Comparison of ENCODE assay signal across 24 cellular contexts in the genomic region with DNA sequence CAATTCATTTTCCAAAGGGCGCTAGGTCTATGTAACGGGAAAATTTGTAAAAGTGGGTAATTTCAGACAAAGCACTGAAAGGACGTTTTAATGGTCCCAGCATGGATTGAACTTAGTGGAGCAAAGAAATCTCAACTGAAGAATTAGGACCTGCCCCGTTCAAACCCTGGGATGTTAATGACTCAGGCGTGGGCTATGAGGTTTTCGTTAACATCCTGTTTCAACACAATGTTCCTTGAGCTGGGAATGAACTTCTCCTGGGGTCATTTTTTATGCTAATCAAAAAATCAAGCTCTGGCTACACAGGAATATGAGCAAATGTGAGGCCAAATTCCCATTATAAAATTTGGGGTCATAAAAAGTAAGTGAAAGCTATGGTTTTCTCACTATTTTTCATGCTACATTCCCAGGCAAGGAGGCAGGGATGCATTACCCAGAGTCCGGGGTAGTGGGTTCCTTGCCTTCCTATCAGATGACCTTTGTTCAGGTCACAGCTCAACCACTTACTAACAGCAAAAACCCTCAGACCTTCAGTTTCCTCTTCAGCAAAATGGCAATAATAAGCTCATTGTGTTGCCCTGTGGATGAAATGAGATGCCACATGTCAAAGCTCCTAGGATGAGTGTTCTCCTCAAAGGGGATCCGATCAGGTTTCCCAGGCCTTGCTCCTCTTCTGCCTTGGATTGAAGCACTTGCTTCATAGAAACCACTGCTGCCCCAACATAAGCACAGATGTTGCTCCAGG.
DNase-seq lines count a peak whose midpoint lies in the region; ATAC-seq, FAIRE-seq and TF ChIP-seq lines count a peak whose summit lies in the region.
"Had no signal": no experiment of that assay in that cellular context is flagged by ENCODE, and none has a peak within 500 bp of the region (broad histone marks: within the 10 kb centered on the region; RNA-seq: fewer than 3 reads in every experiment).

No MANE protein-coding gene starts in this region.

- intact Hi-C loops in mammary epithelial cell (cut with micrococcal nuclease): no loop called here
- intact Hi-C loops in natural killer cell (cut with micrococcal nuclease): no loop called here

- dilution Hi-C loops in mammary epithelial cell (cut with HindIII; ENCODE audit: low sequenced_read_pairs): no loop called here
- dilution Hi-C loops in keratinocyte (cut with MboI; ENCODE audit: extremely low pct_ligation_motif_present, low sequenced_read_pairs): no loop called here

- no peak overlapping the region for H3K4me3 Mint-ChIP-seq in natural killer cell
- H3K4me3 Mint-ChIP-seq: activated B cell treated with CpG ODN at 0.5 μM for 24 hours; activated naive CD8-positive, alpha-beta T cell treated with anti-CD3 and anti-CD28 coated beads, Interleukin-2, amount 50 U/mL, for 24 hours; CD14-positive monocyte; neural crest cell had no signal

- TF ChIP-seq CTCF in BJ (IDR thresholded peaks at IDR 0.05; ENCODE audit: insufficient read depth, low read depth, low read length) (no peak), mammary epithelial cell (conservative IDR thresholded peaks at IDR 0.05 in 1 of 2, IDR thresholded peaks at IDR 0.05 in 1 of 2; ENCODE audit: extremely low read depth in 1 of 2, insufficient read depth in 1 of 2, low read depth in 1 of 2, low read length in 2 of 2) (no peak), keratinocyte (optimal IDR thresholded peaks at IDR 0.05 in 1 of 3, IDR thresholded peaks at IDR 0.05 in 1 of 3, conservative IDR thresholded peaks at IDR 0.05 in 1 of 3; ENCODE audit: extremely low read depth in 1 of 3, insufficient read depth in 2 of 3, low read length in 3 of 3) (no peak), natural killer cell (IDR thresholded peaks at IDR 0.05) (no peak)

- H4K20me1 ChIP-seq in mammary epithelial cell (ENCODE audit: insufficient read depth, low read length) (no peaks in the 10 kb centered on the region), keratinocyte (ENCODE audit: control insufficient read depth, extremely low read depth, insufficient read depth, low read length) (no peaks in the 10 kb centered on the region)

- H3K79me2 ChIP-seq in mammary epithelial cell (ENCODE audit: insufficient read depth, low read length) (no peaks in the 10 kb centered on the region), keratinocyte (ENCODE audit: control insufficient read depth, insufficient read depth, low read length) (no peaks in the 10 kb centered on the region)

- FAIRE-seq in keratinocyte (lab: Jason Lieb, UNC): peak; percentile 59
- FAIRE-seq: G401.6, HepG2 had no signal

- no TSS peak for BruUV-seq in mammary epithelial cell (replicated peaks; lab: Mats Ljungman, UMichigan)

- in situ Hi-C loops in mammary epithelial cell (cut with MboI; ENCODE audit: low sequenced_read_pairs in 2 of 2): no loop called here

- no peak for ATAC-seq in HG02970 (IDR thresholded peaks at IDR 0.05; ENCODE audit: low FRiP score, unreplicated experiment)
- no peak for ATAC-seq in natural killer cell
- ATAC-seq in HG02885 (IDR thresholded peaks at IDR 0.05; ENCODE audit: poor library complexity, unreplicated experiment): no peak
- ATAC-seq: activated naive CD8-positive, alpha-beta T cell treated with anti-CD3 and anti-CD28 coated beads, Interleukin-2, amount 50 U/mL, for 24 hours; HepG2; mucosa of descending colon; Right ventricle myocardium inferior had no signal

- no peak overlapping the region for H3K9ac ChIP-seq in mammary epithelial cell (ENCODE audit: insufficient read depth, low read length)
- H3K9ac ChIP-seq in keratinocyte (ENCODE audit: control insufficient read depth, extremely low read depth, insufficient read depth, low read length): no peak overlapping the region

- H3K36me3 ChIP-seq in BJ (ENCODE audit: control insufficient read depth, insufficient read depth, low read length) (no peaks in the 10 kb centered on the region), mammary epithelial cell (ENCODE audit: insufficient read depth, low read length) (no peaks in the 10 kb centered on the region), keratinocyte (ENCODE audit: control insufficient read depth in 2 of 2, extremely low read depth in 1 of 2, insufficient read depth in 2 of 2, low read length in 2 of 2) (no peaks in the 10 kb centered on the region)
- H3K36me3 ChIP-seq: HAP-1, uterus had no signal

- no peaks in the 10 kb centered on the region for H3K9me3 ChIP-seq in mammary epithelial cell (replicated peaks; ENCODE audit: insufficient read depth, low read length)
- no peaks in the 10 kb centered on the region for H3K9me3 ChIP-seq in keratinocyte (ENCODE audit: control insufficient read depth, low read depth, low read length)
- H3K9me3 ChIP-seq: HAP-1, mucosa of descending colon, uterus had no signal

- H3K4me1 Mint-ChIP-seq in natural killer cell: no peaks in the 10 kb centered on the region
- H3K4me1 Mint-ChIP-seq: activated B cell treated with CpG ODN at 0.5 μM for 24 hours; activated naive CD8-positive, alpha-beta T cell treated with anti-CD3 and anti-CD28 coated beads, Interleukin-2, amount 50 U/mL, for 24 hours; CD14-positive monocyte; neural crest cell had no signal

- peak overlapping the region; percentile 36 for H3K4me2 ChIP-seq in mammary epithelial cell (ENCODE audit: insufficient read depth, low read depth, low read length)
- H3K4me2 ChIP-seq in keratinocyte (ENCODE audit: control insufficient read depth, extremely low read depth, insufficient read depth, low read depth, low read length): no peak overlapping the region

- no peak overlapping the region for H3K4me3 ChIP-seq in BJ (ENCODE audit: low read depth, low read length)
- no peak overlapping the region for H3K4me3 ChIP-seq in mammary epithelial cell (replicated peaks in 1 of 3; ENCODE audit: insufficient read depth in 1 of 3, low read depth in 2 of 3, low read length in 3 of 3)
- no peak overlapping the region for H3K4me3 ChIP-seq in keratinocyte (ENCODE audit: control insufficient read depth in 2 of 3, extremely low read depth in 1 of 3, insufficient read depth in 2 of 3, low read depth in 1 of 3, low read length in 3 of 3)
- H3K4me3 ChIP-seq: HAP-1, mucosa of descending colon, uterus had no signal

- WGBS in mammary epithelial cell (ENCODE audit: low coverage, missing lambda C conversion rate): 50% methylated on average over 7 of the region's 8 CpGs

- H3K36me3 Mint-ChIP-seq in natural killer cell: no peaks in the 10 kb centered on the region
- H3K36me3 Mint-ChIP-seq: CD14-positive monocyte had no signal

- no peaks in the 10 kb centered on the region for H3K9me3 Mint-ChIP-seq in natural killer cell
- H3K9me3 Mint-ChIP-seq: activated B cell treated with CpG ODN at 0.5 μM for 24 hours; activated naive CD8-positive, alpha-beta T cell treated with anti-CD3 and anti-CD28 coated beads, Interleukin-2, amount 50 U/mL, for 24 hours had no signal

- no peaks in the 10 kb centered on the region for H3K9me1 ChIP-seq in keratinocyte (ENCODE audit: control insufficient read depth, extremely low read depth, insufficient read depth, low read length)

- peaks cover 7 to 28% of the 10 kb centered on the region in 2 donors for H3K27me3 Mint-ChIP-seq in natural killer cell (ENCODE audit: low read depth in 2 of 2)
- H3K27me3 Mint-ChIP-seq: activated B cell treated with CpG ODN at 0.5 μM for 24 hours had no signal

- DNase-seq in BJ (ENCODE audit: low read depth) (peak; percentile 3), HS-5 (ENCODE audit: low read depth) (peak; percentile 45), mammary epithelial cell (peak; percentile 71), keratinocyte (ENCODE audit: low read depth, low spot score) (no peak), natural killer cell (no peak)
- no peak for DNase-seq in stimulated activated CD4-positive, alpha-beta T cell treated with anti-CD3 and anti-CD28 coated beads, Interleukin-1b, Interleukin-23, amount 100 ng/mL, for 48 hours
- DNase-seq: activated B cell treated with CpG ODN at 0.5 μM for 24 hours; activated CD4-positive, alpha-beta T cell treated with anti-CD3 and anti-CD28 coated beads, Interleukin-2, amount 50 U/mL, for 4 hours; activated effector memory CD4-positive, alpha-beta T cell treated with anti-CD3 and anti-CD28 coated beads, Interleukin-2, amount 50 U/mL, for 16 hours; activated naive CD8-positive, alpha-beta T cell treated with anti-CD3 and anti-CD28 coated beads, Interleukin-2, amount 50 U/mL, for 24 hours; cortex of kidney; mucosa of descending colon; NCI-H1417 treated with DMSO at 0.1 percent for 48 hours; posterior cingulate gyrus; T1000; uterus had no signal

- H3K4me1 ChIP-seq in mammary epithelial cell (ENCODE audit: insufficient read depth, low read length) (peaks cover 27% of the 10 kb centered on the region), keratinocyte (ENCODE audit: control insufficient read depth, extremely low read depth, insufficient read depth, low read length) (peaks cover 10% of the 10 kb centered on the region)
- H3K4me1 ChIP-seq: HAP-1, uterus had no signal

- POLR2A ChIA-PET in BJ (lab: Charles Lee): no interaction called here

- H2AFZ ChIP-seq in mammary epithelial cell (ENCODE audit: low read depth, low read length) (peak overlapping the region; percentile 9), keratinocyte (ENCODE audit: control insufficient read depth, low read length) (no peak overlapping the region)

- no peak overlapping the region for H3K27ac Mint-ChIP-seq in natural killer cell
- H3K27ac Mint-ChIP-seq: activated B cell treated with CpG ODN at 0.5 μM for 24 hours; activated naive CD8-positive, alpha-beta T cell treated with anti-CD3 and anti-CD28 coated beads, Interleukin-2, amount 50 U/mL, for 24 hours; CD14-positive monocyte had no signal

- CTCF ChIA-PET in BJ (lab: Yijun Ruan, JAX) (interaction anchor here (1.2 kb wide), 1 partner anchor 60 kb away, joined by 3 read pairs; no protein-coding TSS in a partner anchor), mammary epithelial cell (lab: Charles Lee; ENCODE audit: low non-redundant PET) (interaction anchor here (0.6 kb wide), 1 partner anchor 725 kb away, joined by 5 read pairs; no protein-coding TSS in a partner anchor)

- H3K27ac ChIP-seq in mammary epithelial cell (ENCODE audit: insufficient read depth, low read depth, low read length): peak overlapping the region; percentile 38
- H3K27ac ChIP-seq in keratinocyte (ENCODE audit: control insufficient read depth, insufficient read depth, low read length): no peak overlapping the region
- H3K27ac ChIP-seq: uterus had no signal

- H3K27me3 ChIP-seq in BJ (ENCODE audit: control insufficient read depth, insufficient read depth, low read length) (no peaks in the 10 kb centered on the region), mammary epithelial cell (ENCODE audit: insufficient read depth, low read length) (no peaks in the 10 kb centered on the region), keratinocyte (ENCODE audit: control insufficient read depth, extremely low read depth, insufficient read depth, low read length) (no peaks in the 10 kb centered on the region)
- H3K27me3 ChIP-seq: uterus had no signal

Comparison
In these comparisons a context has a peak if more than half of its experiments do, and no peak if none do; other contexts are left out.
1. DNase-seq: peak in BJ (single experiment), HS-5 (single experiment) and mammary epithelial cell (single experiment); none in keratinocyte (single experiment), natural killer cell (single experiment) and stimulated activated CD4-positive, alpha-beta T cell treated with anti-CD3 and anti-CD28 coated beads, Interleukin-1b, Interleukin-23, amount 100 ng/mL, for 48 hours (single experiment).